Comparison of ENCODE assay signal across 8 cellular contexts in genomic region chr7:2403014-2403717, GRCh38. TPM values are rescaled to one million over a fixed set of nuclear protein-coding genes. Genes with fewer than 3 reads are reported as not detected.
A peak's percentile ranks its signal among the peaks of the same experiment; 100 is the strongest.
DNase-seq lines count a peak whose midpoint lies in the region; ATAC-seq and TF ChIP-seq lines count a peak whose summit lies in the region.

CHST12 (plus strand) TSS chr7:2403611; CDS start chr7:2432640, 29,029 bp downstream.

- H3K27me3 Mint-ChIP-seq in Calu3 (ENCODE audit: unreplicated experiment), result no peaks in the 10 kb centered on the region
- peaks cover 17% of the 10 kb centered on the region for H3K27me3 Mint-ChIP-seq in activated T-cell treated with anti-CD3 and anti-CD28 coated beads, Interleukin-2, amount 50 U/mL, for 72 hours (ENCODE audit: low read depth)

- H3K4me1 Mint-ChIP-seq in Calu3 (ENCODE audit: low read depth, unreplicated experiment), result peaks cover 29% of the 10 kb centered on the region
- peaks cover 49% of the 10 kb centered on the region for H3K4me1 Mint-ChIP-seq in activated T-cell treated with anti-CD3 and anti-CD28 coated beads, Interleukin-2, amount 50 U/mL, for 72 hours (ENCODE audit: low read depth)

- H3K9me3 ChIP-seq in Panc1 (ENCODE audit: control insufficient read depth, insufficient read depth, low read depth, low read length) (no peaks in the 10 kb centered on the region), mucosa of stomach (ENCODE audit: control insufficient read depth, low read length) (no peaks in the 10 kb centered on the region)

- H3K4me3 ChIP-seq in Panc1 (ENCODE audit: low read depth in 2 of 2, low read length in 2 of 2) (peak within 1 kb of the TSS; percentile 73 to 94), mucosa of stomach (ENCODE audit: low read length) (peak within 1 kb of the TSS; percentile 41)

- no peaks in the 10 kb centered on the region for H3K9me3 Mint-ChIP-seq in Calu3 (ENCODE audit: low read depth, unreplicated experiment)
- peaks cover 2% of the 10 kb centered on the region in 2 donors for H3K9me3 Mint-ChIP-seq in activated T-cell treated with anti-CD3 and anti-CD28 coated beads, Interleukin-2, amount 50 U/mL, for 72 hours

- no TSS peak for BruUV-seq in Calu3 (replicated peaks; lab: Mats Ljungman, UMichigan)
- BruUV-seq in Panc1 (replicated peaks; lab: Mats Ljungman, UMichigan), result no TSS peak

- peaks cover 36% of the 10 kb centered on the region for H3K36me3 Mint-ChIP-seq in Calu3 (ENCODE audit: insufficient read depth, unreplicated experiment)
- H3K36me3 Mint-ChIP-seq in activated T-cell treated with anti-CD3 and anti-CD28 coated beads, Interleukin-2, amount 50 U/mL, for 72 hours (ENCODE audit: insufficient read depth in 2 of 2), result peaks cover 7 to 8% of the 10 kb centered on the region in 2 donors

- H3K9ac ChIP-seq in mucosa of stomach (ENCODE audit: low read length), result peak within 1 kb of the TSS; percentile 74

- H3K36me3 ChIP-seq in Panc1 (ENCODE audit: control insufficient read depth, insufficient read depth, low read length) (no peaks in the 10 kb centered on the region), mucosa of stomach (ENCODE audit: control insufficient read depth, insufficient read depth, low read length) (no peaks in the 10 kb centered on the region)

- CTCF ChIA-PET in Calu3 (lab: Charles Lee), result interaction anchor here (0.6 to 1.3 kb wide), 5 partner anchors 9 to 843 kb away, joined by 3 to 15 read pairs (median 3); no protein-coding TSS in a partner anchor
- CTCF ChIA-PET in Panc1 (lab: Charles Lee), result interaction anchor here (0.5 kb wide), 1 partner anchor 1471 kb away, joined by 3 read pairs; no protein-coding TSS in a partner anchor

- H3K4me1 ChIP-seq in Panc1 (ENCODE audit: control insufficient read depth, insufficient read depth, low read length) (peaks cover 26% of the 10 kb centered on the region), mucosa of stomach (ENCODE audit: control insufficient read depth, insufficient read depth, low read length) (peaks cover 15% of the 10 kb centered on the region)

- peak within 1 kb of the TSS; percentile 81 for H3K27ac ChIP-seq in Panc1 (ENCODE audit: low read length)

- ATAC-seq in GM21529 (IDR thresholded peaks at IDR 0.05; ENCODE audit: unreplicated experiment) (peak; percentile 38), Panc1 (peak; percentile 85), esophagus mucosa (peak; percentile 91)
- peak; percentile 63 to 72 for ATAC-seq in activated T-cell treated with anti-CD3 and anti-CD28 coated beads, Interleukin-2, amount 50 U/mL, for 72 hours (replicated peaks in 1 of 2)

- in situ Hi-C loops in KBM-7 (cut with MboI; ENCODE audit: low pct_unique_long_range_greater_than_20kb, low sequenced_read_pairs) (no loop called here), Panc1 (cut with HindIII; ENCODE audit: low pct_unique_long_range_greater_than_20kb, low sequenced_read_pairs) (no loop called here)

- H3K4me3 Mint-ChIP-seq in Calu3 (ENCODE audit: low read depth, unreplicated experiment), result peak within 1 kb of the TSS; percentile 79
- peak within 1 kb of the TSS; percentile 87 to 88 for H3K4me3 Mint-ChIP-seq in activated T-cell treated with anti-CD3 and anti-CD28 coated beads, Interleukin-2, amount 50 U/mL, for 72 hours

- POLR2A ChIA-PET in Panc1 (lab: Charles Lee), result interaction anchor here (0.7 kb wide), 1 partner anchor 235 kb away, joined by 4 read pairs; no protein-coding TSS in a partner anchor

- DNase-seq in Calu3 (peak; percentile 99), KBM-7 (peak; percentile 87), Panc1 (ENCODE audit: low read depth, low spot score) (peak; percentile 38)
- DNase-seq in activated T-cell treated with anti-CD3 and anti-CD28 coated beads, Interleukin-2, amount 50 U/mL, for 72 hours, result peak; percentile 95 to 96
- peak; percentile 78 to 91 for DNase-seq in stimulated activated CD8-positive, alpha-beta memory T cell treated with anti-CD3 and anti-CD28 coated beads, Interleukin-4, amount 100 ng/mL, for 4 hours (ENCODE audit: low read depth in 2 of 2, low spot score in 1 of 2)

- intact Hi-C loops in Calu3 (cut with micrococcal nuclease; ENCODE audit: unreplicated experiment), result no loop called here
- intact Hi-C loops in Panc1 (cut with micrococcal nuclease; ENCODE audit: unreplicated experiment), result no loop called here

- H3K27ac Mint-ChIP-seq in Calu3 (ENCODE audit: unreplicated experiment), result peak within 1 kb of the TSS; percentile 34
- no peak within 1 kb of the TSS for H3K27ac Mint-ChIP-seq in activated T-cell treated with anti-CD3 and anti-CD28 coated beads, Interleukin-2, amount 50 U/mL, for 72 hours

- no peak for TF ChIP-seq CTCF in Calu3 (IDR thresholded peaks at IDR 0.05; ENCODE audit: unreplicated experiment)
- no peak for TF ChIP-seq CTCF in Panc1 (IDR thresholded peaks at IDR 0.05)

- H3K27me3 ChIP-seq in Panc1 (ENCODE audit: control insufficient read depth, insufficient read depth, low read length) (no peaks in the 10 kb centered on the region), mucosa of stomach (ENCODE audit: control insufficient read depth, insufficient read depth, low read length) (no peaks in the 10 kb centered on the region)

RNA-seq across cellular contexts. Expression of gene CHST12, which starts in this region (rescaled TPM):
- 19.9 and 21.2 TPM in 2 replicates for total RNA-seq in Calu3 (2022)
- total RNA-seq in Panc1 (2021; ENCODE audit: unreplicated experiment), result 48.3 TPM
- 62.4 TPM for polyA plus RNA-seq in Panc1 (2012; ENCODE audit: insufficient read length)
- total RNA-seq in activated T-cell treated with anti-CD3 and anti-CD28 coated beads, Interleukin-2, amount 50 U/mL, for 72 hours, result 10 to 100 TPM in 1 of 2 donors, 1 to 10 TPM in 1; 5.1 to 10.6 TPM
- total RNA-seq in esophagus mucosa, result 4.1 TPM

Comparison
In these comparisons a context has a peak if more than half of its experiments do, and no peak if none do; other contexts are left out.
1. Peak in every context shown above with its lines: DNase-seq, ATAC-seq, H3K4me3 ChIP-seq and H3K27ac ChIP-seq.
2. DNase-seq: peak in every context shown above with its lines; median percentile 99 in Calu3; 96 in activated T-cell treated with anti-CD3 and anti-CD28 coated beads, Interleukin-2, amount 50 U/mL, for 72 hours; 87 in KBM-7; 84 in stimulated activated CD8-positive, alpha-beta memory T cell treated with anti-CD3 and anti-CD28 coated beads, Interleukin-4, amount 100 ng/mL, for 4 hours; 38 in Panc1.
3. ATAC-seq: peak in every context shown above with its lines; median percentile 91 in esophagus mucosa; 85 in Panc1; 68 in activated T-cell treated with anti-CD3 and anti-CD28 coated beads, Interleukin-2, amount 50 U/mL, for 72 hours; 38 in GM21529.